In genomic region chr7:77351539-77352004, GRCh38 we compare ENCODE assay signal across 8 cellular contexts.
DNase-seq lines count a peak whose midpoint lies in the region; ATAC-seq, FAIRE-seq and TF ChIP-seq lines count a peak whose summit lies in the region.

No MANE protein-coding gene starts in this region.

- H3K27ac ChIP-seq in right atrium auricular region (peak overlapping the region in 1 of 2 donors; percentile 11), endothelial cell of umbilical vein (ENCODE audit: insufficient read depth, low read depth, low read length) (no peak overlapping the region), prostate gland (no peak overlapping the region)

- H3K9ac ChIP-seq in endothelial cell of umbilical vein (replicated peaks; ENCODE audit: extremely low read depth, insufficient read depth, low read length), result no peak overlapping the region

- CTCF ChIA-PET in endothelial cell of umbilical vein (lab: Charles Lee), result interaction anchor here (0.9 kb wide), 1 partner anchor 20 kb away, joined by 4 read pairs; no protein-coding TSS in a partner anchor

- ATAC-seq in Right ventricle myocardium inferior (peak; percentile 54), HG03354 (IDR thresholded peaks at IDR 0.05; ENCODE audit: poor library complexity, severe bottlenecking, unreplicated experiment) (peak; percentile 92)

- no peak for TF ChIP-seq POLR2A in endothelial cell of umbilical vein (IDR thresholded peaks at IDR 0.05; ENCODE audit: low read depth, low read length)
- no peak for TF ChIP-seq POLR2A in prostate gland (IDR thresholded peaks at IDR 0.05)

- dilution Hi-C loops in endothelial cell of umbilical vein (cut with MboI; ENCODE audit: extremely low pct_ligation_motif_present, low sequenced_read_pairs), result no loop called here

- H3K9me3 ChIP-seq in right atrium auricular region (no peaks in the 10 kb centered on the region), endothelial cell of umbilical vein (replicated peaks; ENCODE audit: control insufficient read depth, insufficient read depth, low read length) (no peaks in the 10 kb centered on the region), prostate gland (no peaks in the 10 kb centered on the region)

- H3K79me2 ChIP-seq in endothelial cell of umbilical vein (ENCODE audit: control insufficient read depth, insufficient read depth, low read length), result no peaks in the 10 kb centered on the region

- H3K36me3 ChIP-seq in right atrium auricular region (no peaks in the 10 kb centered on the region), endothelial cell of umbilical vein (ENCODE audit: control insufficient read depth in 2 of 2, extremely low read depth in 1 of 2, insufficient read depth in 2 of 2, low read length in 2 of 2) (no peaks in the 10 kb centered on the region), prostate gland (no peaks in the 10 kb centered on the region)

- no peaks in the 10 kb centered on the region for H3K9me1 ChIP-seq in endothelial cell of umbilical vein (replicated peaks; ENCODE audit: control insufficient read depth, extremely low read depth, insufficient read depth, low read length)

- H3K4me2 ChIP-seq in endothelial cell of umbilical vein (ENCODE audit: insufficient read depth, low read length), result no peak overlapping the region

- H3K4me3 ChIP-seq in right atrium auricular region (no peak overlapping the region), endothelial cell of umbilical vein (replicated peaks in 1 of 3; ENCODE audit: insufficient read depth in 1 of 3, low read depth in 1 of 3, low read length in 3 of 3) (no peak overlapping the region), prostate gland (no peak overlapping the region)

- peak; percentile 44 for FAIRE-seq in endothelial cell of umbilical vein (lab: Jason Lieb, UNC)

- 73% methylated on average over 5 of the region's 5 CpGs for WGBS in prostate gland

- no peak for DNase-seq in Right ventricle myocardium inferior (ENCODE audit: missing footprints)
- DNase-seq in right atrium auricular region (ENCODE audit: low spot score), result no peak
- peak; percentile 6 to 13 for DNase-seq in activated CD4-positive, alpha-beta T cell treated with anti-CD3 and anti-CD28 coated beads for 24 hours (ENCODE audit: low read depth in 2 of 2)
- peak; percentile 30 for DNase-seq in endothelial cell of umbilical vein (ENCODE audit: low read depth, low spot score)
- DNase-seq in stimulated activated CD8-positive, alpha-beta memory T cell treated with anti-CD3 and anti-CD28 coated beads, Interleukin-4, amount 100 ng/mL, for 4 hours (ENCODE audit: low read depth in 2 of 2, low spot score in 1 of 2), result peak; percentile 22 to 34
- DNase-seq in NCI-H524 treated with DMSO at 0.1 percent for 48 hours (lab: John Stamatoyannopoulos, UW), result no peak
- no peak for DNase-seq in prostate gland (ENCODE audit: low spot score)

- POLR2A ChIA-PET in endothelial cell of umbilical vein (lab: Charles Lee), result no interaction called here

- peaks cover 0 to 33% of the 10 kb centered on the region in 2 donors for H3K4me1 ChIP-seq in right atrium auricular region
- H3K4me1 ChIP-seq in endothelial cell of umbilical vein (ENCODE audit: control insufficient read depth, extremely low read depth, insufficient read depth, low read length), result peaks cover 22% of the 10 kb centered on the region
- H3K4me1 ChIP-seq in prostate gland (replicated peaks), result no peaks in the 10 kb centered on the region

- H4K20me1 ChIP-seq in endothelial cell of umbilical vein (replicated peaks; ENCODE audit: control insufficient read depth, extremely low read depth, insufficient read depth, low read length), result no peaks in the 10 kb centered on the region

- H3K27me3 ChIP-seq in right atrium auricular region, result no peaks in the 10 kb centered on the region
- no peaks in the 10 kb centered on the region for H3K27me3 ChIP-seq in endothelial cell of umbilical vein (ENCODE audit: control insufficient read depth in 2 of 2, insufficient read depth in 2 of 2, low read length in 2 of 2)
- no peaks in the 10 kb centered on the region for H3K27me3 ChIP-seq in prostate gland (replicated peaks; ENCODE audit: insufficient read depth)

- TF ChIP-seq CTCF in right atrium auricular region (IDR thresholded peaks at IDR 0.05) (no peak), endothelial cell of umbilical vein (IDR thresholded peaks at IDR 0.05; ENCODE audit: extremely low read depth in 1 of 2, insufficient read depth in 1 of 2, low read depth in 1 of 2, low read length in 2 of 2) (no peak), prostate gland (IDR thresholded peaks at IDR 0.05) (no peak)

- BruUV-seq in endothelial cell of umbilical vein (replicated peaks; lab: Mats Ljungman, UMichigan), result no TSS peak

- intact Hi-C loops in Right ventricle myocardium inferior (cut with DNase I) (no loop called here), endothelial cell of umbilical vein (cut with micrococcal nuclease) (no loop called here), prostate gland (cut with DNase I) (no loop called here)

- peak overlapping the region; percentile 59 for H2AFZ ChIP-seq in endothelial cell of umbilical vein (ENCODE audit: low read depth, low read length)

TF ChIP-seq in endothelial cell of umbilical vein, 7 proteins besides CTCF, POLR2A, EP300 and RAD21:
- TF ChIP-seq GATA2 (IDR thresholded peaks at IDR 0.05; ENCODE audit: insufficient read depth, insufficient read length, low read depth, low read length) (no peak), FOS (IDR thresholded peaks at IDR 0.05; ENCODE audit: borderline replicate concordance, insufficient read depth, low read length) (no peak), JUN (IDR thresholded peaks at IDR 0.05; ENCODE audit: borderline replicate concordance, insufficient read depth, insufficient read length, low read depth) (no peak)
- TF ChIP-seq, protein P1, sequence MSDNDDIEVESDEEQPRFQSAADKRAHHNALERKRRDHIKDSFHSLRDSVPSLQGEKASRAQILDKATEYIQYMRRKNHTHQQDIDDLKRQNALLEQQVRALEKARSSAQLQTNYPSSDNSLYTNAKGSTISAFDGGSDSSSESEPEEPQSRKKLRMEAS (IDR thresholded peaks at IDR 0.05; ENCODE audit: insufficient read depth, insufficient read length), result peak; percentile 36

Comparison
In these comparisons a context has a peak if more than half of its experiments do, and no peak if none do; other contexts are left out.
1. DNase-seq: peak in activated CD4-positive, alpha-beta T cell treated with anti-CD3 and anti-CD28 coated beads for 24 hours (2 of 2), endothelial cell of umbilical vein (single experiment) and stimulated activated CD8-positive, alpha-beta memory T cell treated with anti-CD3 and anti-CD28 coated beads, Interleukin-4, amount 100 ng/mL, for 4 hours (2 of 2); none in Right ventricle myocardium inferior (single experiment), right atrium auricular region (single experiment), NCI-H524 treated with DMSO at 0.1 percent for 48 hours (single experiment) and prostate gland (single experiment).